Comparison of ENCODE assay signal across 8 cellular contexts in genomic region chr19:29665826-29666633, GRCh38. TPM values are rescaled to one million over a fixed set of nuclear protein-coding genes. Genes with fewer than 3 reads are reported as not detected.
DNase-seq lines count a peak whose midpoint lies in the region; ATAC-seq and TF ChIP-seq lines count a peak whose summit lies in the region.

No MANE protein-coding gene starts in this region.

- ATAC-seq in mucosa of descending colon = peak; percentile 48
- no peak for ATAC-seq in GM19463 (IDR thresholded peaks at IDR 0.05; ENCODE audit: unreplicated experiment)

- H3K27ac ChIP-seq in GM23248 = peak overlapping the region; percentile 83
- no peak overlapping the region for H3K27ac ChIP-seq in SJCRH30
- no peak overlapping the region for H3K27ac ChIP-seq in endodermal cell (ENCODE audit: low read depth, low read length)
- H3K27ac ChIP-seq in uterus = peak overlapping the region; percentile 96 to 97

- H3K4me1 Mint-ChIP-seq in endodermal cell = peaks cover 9% of the 10 kb centered on the region

- H3K9me3 ChIP-seq in BE2C = no peaks in the 10 kb centered on the region
- H3K9me3 ChIP-seq in GM23248 (ENCODE audit: low read depth) = no peaks in the 10 kb centered on the region
- H3K9me3 ChIP-seq in SJCRH30 (replicated peaks) = no peaks in the 10 kb centered on the region
- no peaks in the 10 kb centered on the region for H3K9me3 ChIP-seq in endodermal cell (ENCODE audit: control insufficient read depth, low read length)
- H3K9me3 ChIP-seq in mucosa of descending colon = no peaks in the 10 kb centered on the region
- no peaks in the 10 kb centered on the region for H3K9me3 ChIP-seq in uterus

- H3K4me3 ChIP-seq in BE2C (ENCODE audit: low read depth, low read length) (peak overlapping the region; percentile 61), GM23248 (peak overlapping the region; percentile 81), SJCRH30 (peak overlapping the region; percentile 67), endodermal cell (ENCODE audit: low read length) (peak overlapping the region; percentile 76), mucosa of descending colon (peak overlapping the region; percentile 72), uterus (peak overlapping the region; percentile 74 to 88)

- H3K79me2 ChIP-seq in GM23248 (ENCODE audit: insufficient read depth) = peaks cover 36% of the 10 kb centered on the region

- H3F3A ChIP-seq in GM23248 (ENCODE audit: insufficient read depth) = peaks cover 37% of the 10 kb centered on the region

- TF ChIP-seq POLR2A in uterus (IDR thresholded peaks at IDR 0.05) = peak in 1 of 2 donors; percentile 35

- H3K4me3 Mint-ChIP-seq in endodermal cell = peak overlapping the region; percentile 62

- H3K9me2 ChIP-seq in GM23248 (ENCODE audit: insufficient read depth) = no peaks in the 10 kb centered on the region

- H3K9ac ChIP-seq in GM23248 (peak overlapping the region; percentile 81), endodermal cell (ENCODE audit: extremely low read depth, low read length, poor library complexity, severe bottlenecking) (no peak overlapping the region)

- peaks cover 6% of the 10 kb centered on the region for H3K27me3 Mint-ChIP-seq in endodermal cell (ENCODE audit: insufficient read depth)

- in situ Hi-C loops in GM23248 (cut with MboI) = no loop called here

- H3K27me3 ChIP-seq in BE2C (no peaks in the 10 kb centered on the region), GM23248 (replicated peaks; ENCODE audit: insufficient read depth) (no peaks in the 10 kb centered on the region), SJCRH30 (no peaks in the 10 kb centered on the region; the same call in 1 of the 2 replicates), endodermal cell (ENCODE audit: control insufficient read depth, insufficient read depth, low read length, poor library complexity, severe bottlenecking) (peaks cover 22% of the 10 kb centered on the region), uterus (no peaks in the 10 kb centered on the region)

- H3K4me2 ChIP-seq in GM23248 (ENCODE audit: unreplicated experiment) = peak overlapping the region; percentile 88

- no peaks in the 10 kb centered on the region for H3K36me3 Mint-ChIP-seq in endodermal cell (ENCODE audit: low read depth)

- intact Hi-C loops in mucosa of descending colon (cut with DNase I, micrococcal nuclease) (no loop called here), uterus (cut with DNase I; ENCODE audit: low total_unique reads) (no loop called here)

- H3K9me3 Mint-ChIP-seq in endodermal cell = no peaks in the 10 kb centered on the region

- no peaks in the 10 kb centered on the region for H3K36me3 ChIP-seq in BE2C
- H3K36me3 ChIP-seq in GM23248 (ENCODE audit: low read depth) = no peaks in the 10 kb centered on the region
- no peaks in the 10 kb centered on the region for H3K36me3 ChIP-seq in SJCRH30
- no peaks in the 10 kb centered on the region for H3K36me3 ChIP-seq in endodermal cell (ENCODE audit: control insufficient read depth, insufficient read depth, low read length)
- H3K36me3 ChIP-seq in mucosa of descending colon (ENCODE audit: low read depth) = no peaks in the 10 kb centered on the region
- no peaks in the 10 kb centered on the region for H3K36me3 ChIP-seq in uterus

- peak overlapping the region; percentile 67 for H3K27ac Mint-ChIP-seq in endodermal cell

- TF ChIP-seq CTCF in BE2C (IDR thresholded peaks at IDR 0.05; ENCODE audit: low read depth, low read length) (no peak), endodermal cell (conservative IDR thresholded peaks at IDR 0.05) (no peak), mucosa of descending colon (IDR thresholded peaks at IDR 0.05) (no peak), uterus (IDR thresholded peaks at IDR 0.05) (no peak)

- no peaks in the 10 kb centered on the region for H4K20me1 ChIP-seq in GM23248 (ENCODE audit: insufficient read depth)

- WGBS in GM23248 (ENCODE audit: low coverage in 1 of 2, low lambda C conversion rate in 2 of 2, missing lambda C conversion rate in 2 of 2), 2 experiments = 0 to 3% methylated on average over 28 of the region's 32 CpGs
- 5 to 6% methylated on average over 10 to 32 of the region's 32 CpGs for WGBS in endodermal cell (ENCODE audit: insufficient coverage in 1 of 2, insufficient read length in 1 of 2), 2 experiments

- peak overlapping the region; percentile 51 for H2AFZ ChIP-seq in GM23248

- H3K4me1 ChIP-seq in BE2C (no peaks in the 10 kb centered on the region), GM23248 (ENCODE audit: insufficient read depth) (peaks cover 41% of the 10 kb centered on the region), SJCRH30 (peaks cover 21% of the 10 kb centered on the region), endodermal cell (ENCODE audit: control insufficient read depth, insufficient read depth, low read length) (peaks cover 4% of the 10 kb centered on the region), mucosa of descending colon (ENCODE audit: low read depth) (peaks cover 22% of the 10 kb centered on the region), uterus (peaks cover 29 to 33% of the 10 kb centered on the region in 2 donors)

- DNase-seq in BE2C (no peak), GM23248 (peak; percentile 84), SJCRH30 (peak in 1 of 2 experiments; percentile 45), endodermal cell (peak; percentile 90), mucosa of descending colon (peak in 1 of 3 donors; percentile 73), uterus (peak; percentile 54 to 68)
- no peak for DNase-seq in stimulated activated CD4-positive, alpha-beta T cell treated with anti-CD3 and anti-CD28 coated beads, Interleukin-12 subunit alpha, Interleukin-12 subunit beta, amount 100 ng/mL, for 4 hours

RNA-seq across cellular contexts. Expression of gene PLEKHF1, which starts 0.8 kb away (rescaled TPM):
- 0.79 TPM for polyA plus RNA-seq in BE2C (2012; ENCODE audit: insufficient read depth, insufficient read length, low read depth)
- 18.0 and 23.4 TPM in 2 replicates for total RNA-seq in GM23248 (2014; rRNA removed; shearing (Covaris generic))
- polyA plus RNA-seq in GM23248 (2016; fragmentation: Nextera tagmentation; extraction: Ambion mirVana) = 9.0 and 9.3 TPM in 2 replicates
- 1.7 and 2.0 TPM in 2 replicates for total RNA-seq in SJCRH30 (2014; rRNA removed; shearing (Covaris generic))
- 1 to 10 TPM; 2.6 to 2.8 TPM for total RNA-seq in endodermal cell
- polyA plus RNA-seq in endodermal cell (2013, experiment 1 of 2) = 1.1 TPM
- 0.62 TPM for polyA plus RNA-seq in endodermal cell (2013, experiment 2 of 2)
- 1 to 10 TPM; 4.0 to 6.9 (median 6.7) TPM for total RNA-seq in mucosa of descending colon
- total RNA-seq in uterus = 10 to 100 TPM in 3 of 4 donors, 1 to 10 TPM in 1; 7.4 to 35.9 (median 19.7) TPM

RNA-seq across cellular contexts. Expression of gene C19orf12, which starts 49.0 kb away (rescaled TPM):
- 32.4 TPM for polyA plus RNA-seq in BE2C (2012; ENCODE audit: insufficient read depth, insufficient read length, low read depth)
- 45.7 and 46.8 TPM in 2 replicates for total RNA-seq in GM23248 (2014; rRNA removed; shearing (Covaris generic))
- 33.4 and 34.2 TPM in 2 replicates for polyA plus RNA-seq in GM23248 (2016; fragmentation: Nextera tagmentation; extraction: Ambion mirVana)
- total RNA-seq in SJCRH30 (2014; rRNA removed; shearing (Covaris generic)) = 26.4 and 28.4 TPM in 2 replicates
- total RNA-seq in endodermal cell = 10 to 100 TPM; 18.9 to 22.9 TPM
- 24.4 TPM for polyA plus RNA-seq in endodermal cell (2013, experiment 1 of 2)
- polyA plus RNA-seq in endodermal cell (2013, experiment 2 of 2) = 19.4 TPM
- 10 to 100 TPM; 17.0 to 26.6 (median 18.4) TPM for total RNA-seq in mucosa of descending colon
- 10 to 100 TPM in 3 of 4 donors, 1 to 10 TPM in 1; 8.5 to 35.0 (median 31.5) TPM for total RNA-seq in uterus

RNA-seq across cellular contexts. Expression of gene POP4, which starts 59.9 kb away (rescaled TPM):
- 83.4 TPM for polyA plus RNA-seq in BE2C (2012; ENCODE audit: insufficient read depth, insufficient read length, low read depth)
- total RNA-seq in GM23248 (2014; rRNA removed; shearing (Covaris generic)) = 62.5 and 65.8 TPM in 2 replicates
- 132 and 139 TPM in 2 replicates for polyA plus RNA-seq in GM23248 (2016; fragmentation: Nextera tagmentation; extraction: Ambion mirVana)
- 81.1 and 81.9 TPM in 2 replicates for total RNA-seq in SJCRH30 (2014; rRNA removed; shearing (Covaris generic))
- total RNA-seq in endodermal cell = 10 to 100 TPM; 58.2 to 59.7 TPM
- polyA plus RNA-seq in endodermal cell (2013, experiment 1 of 2) = 66.2 TPM
- polyA plus RNA-seq in endodermal cell (2013, experiment 2 of 2) = 59.5 TPM
- total RNA-seq in mucosa of descending colon = 10 to 100 TPM; 53.1 to 67.1 (median 65.6) TPM
- 10 to 100 TPM; 10.3 to 54.0 (median 36.4) TPM for total RNA-seq in uterus

Comparison
In these comparisons a context has a peak if more than half of its experiments do, and no peak if none do; other contexts are left out.
1. DNase-seq: peak in GM23248 (single experiment), endodermal cell (single experiment) and uterus (2 of 2); none in BE2C (single experiment) and stimulated activated CD4-positive, alpha-beta T cell treated with anti-CD3 and anti-CD28 coated beads, Interleukin-12 subunit alpha, Interleukin-12 subunit beta, amount 100 ng/mL, for 4 hours (single experiment).
2. H3K27ac ChIP-seq: peak in GM23248 (single experiment) and uterus (2 of 2); none in SJCRH30 (single experiment) and endodermal cell (single experiment).
3. Peak in every context shown above with its lines, with median percentiles within 50 percentile points of each other: H3K4me3 ChIP-seq.